Comparison of ENCODE assay signal across 11 cellular contexts in genomic region chr6:89840538-89840937, GRCh38. TPM values are rescaled to one million over a fixed set of nuclear protein-coding genes. Genes with fewer than 3 reads are reported as not detected.
A peak's percentile ranks its signal among the peaks of the same experiment; 100 is the strongest.
DNase-seq lines count a peak whose midpoint lies in the region; ATAC-seq and TF ChIP-seq lines count a peak whose summit lies in the region.
"Had no signal": no experiment of that assay in that cellular context is flagged by ENCODE, and none has a peak within 500 bp of the region (broad histone marks: within the 10 kb centered on the region; RNA-seq: fewer than 3 reads in every experiment).

No MANE protein-coding gene starts in this region.

- POLR2A ChIA-PET in CD4-positive, alpha-beta T cell (lab: Charles Lee), result interaction anchor here (1.8 kb wide), 1 partner anchor 11 kb away, joined by 14 read pairs; the partner anchor contains the start of gene CASP8AP2

- H3K9me3 ChIP-seq in CD4-positive, alpha-beta T cell (ENCODE audit: control insufficient read depth, low read length), result no peaks in the 10 kb centered on the region
- H3K9me3 ChIP-seq in H9 (ENCODE audit: control insufficient read depth, low read depth, low read length), result no peaks in the 10 kb centered on the region

- no peak overlapping the region for H4K5ac ChIP-seq in H9 (ENCODE audit: insufficient read length, low read depth, low read length)

- H3K79me1 ChIP-seq in H9 (ENCODE audit: insufficient read depth, low read depth, low read length, poor library complexity, severe bottlenecking), result peaks cover 4% of the 10 kb centered on the region

- WGBS in H9 (ENCODE audit: extremely low coverage, insufficient read length, low lambda C conversion rate), result no CpG with 5 or more reads among the region's 3 CpGs

- no peak for DNase-seq in CD4-positive, alpha-beta T cell
- DNase-seq in H9 (no peak), left kidney (ENCODE audit: low read depth, low spot score) (peak; percentile 56), COR-L47 (lab: John Stamatoyannopoulos, UW) (no peak), ureter (ENCODE audit: low spot score) (no peak), GM19238 (ENCODE audit: insufficient read length, low spot score) (no peak)
- DNase-seq in activated T-helper 2 cell treated with anti-CD3 and anti-CD28 coated beads, Interferon-gamma antibody, Interleukin-2, Interleukin-4, amounts not matched to agents 10 μg/mL and 5 μg/mL and 100 μg/mL, durations not matched to agents 14 hours and 24 hours and 36 hours (ENCODE audit: low spot score), result no peak
- DNase-seq: posterior cingulate gyrus had no signal

- peaks cover 63% of the 10 kb centered on the region for H3K4me1 Mint-ChIP-seq in CD4-positive, alpha-beta T cell (ENCODE audit: low read depth)
- peaks cover 5 to 10% of the 10 kb centered on the region in 2 experiments; a peak in 3 of 4 replicates for H3K4me1 Mint-ChIP-seq in H9
- H3K4me1 Mint-ChIP-seq in activated T-helper 2 cell treated with anti-CD3 and anti-CD28 coated beads, Interferon-gamma antibody, Interleukin-2, Interleukin-4, amounts not matched to agents 10 μg/mL and 5 μg/mL and 100 μg/mL, durations not matched to agents 14 hours and 24 hours and 36 hours (ENCODE audit: low read depth), result peaks cover 33% of the 10 kb centered on the region

- intact Hi-C loops in CD4-positive, alpha-beta T cell (cut with DNase I, micrococcal nuclease), result no loop called here
- intact Hi-C loops in activated T-helper 2 cell treated with anti-CD3 and anti-CD28 coated beads, Interferon-gamma antibody, Interleukin-2, Interleukin-4, amounts not matched to agents 10 μg/mL and 5 μg/mL and 100 μg/mL, durations not matched to agents 14 hours and 24 hours and 36 hours (cut with micrococcal nuclease), result no loop called here

- H3K36me3 Mint-ChIP-seq in CD4-positive, alpha-beta T cell (ENCODE audit: low read depth), result peaks cover 46% of the 10 kb centered on the region
- peaks cover 17 to 45% (median 42%) of the 10 kb centered on the region in 3 experiments for H3K36me3 Mint-ChIP-seq in H9 (ENCODE audit: insufficient read depth in 1 of 3, low read depth in 3 of 3)
- H3K36me3 Mint-ChIP-seq in activated T-helper 2 cell treated with anti-CD3 and anti-CD28 coated beads, Interferon-gamma antibody, Interleukin-2, Interleukin-4, amounts not matched to agents 10 μg/mL and 5 μg/mL and 100 μg/mL, durations not matched to agents 14 hours and 24 hours and 36 hours (ENCODE audit: low read depth), result peaks cover 39% of the 10 kb centered on the region

- no peak overlapping the region for H3K4ac ChIP-seq in H9 (ENCODE audit: low read depth, low read length)

- H2AK5ac ChIP-seq in H9 (ENCODE audit: insufficient read length, low read length), result no peak overlapping the region

- H2BK12ac ChIP-seq in H9 (ENCODE audit: insufficient read length, low read depth, low read length), result no peak overlapping the region

- peak overlapping the region; percentile 8 for H3K4me3 Mint-ChIP-seq in CD4-positive, alpha-beta T cell
- no peak overlapping the region for H3K4me3 Mint-ChIP-seq in H9
- H3K4me3 Mint-ChIP-seq in activated T-helper 2 cell treated with anti-CD3 and anti-CD28 coated beads, Interferon-gamma antibody, Interleukin-2, Interleukin-4, amounts not matched to agents 10 μg/mL and 5 μg/mL and 100 μg/mL, durations not matched to agents 14 hours and 24 hours and 36 hours (ENCODE audit: low read depth), result no peak overlapping the region
- H3K4me3 Mint-ChIP-seq: activated naive CD8-positive, alpha-beta T cell had no signal

- no peak overlapping the region for H2BK5ac ChIP-seq in H9 (ENCODE audit: insufficient read length, low read length)

- H2BK120ac ChIP-seq in H9 (ENCODE audit: low read depth, low read length, poor library complexity, severe bottlenecking), result no peak overlapping the region

- H3K27ac ChIP-seq in CD4-positive, alpha-beta T cell (ENCODE audit: low read depth, low read length), result no peak overlapping the region
- no peak overlapping the region for H3K27ac ChIP-seq in H9 (ENCODE audit: insufficient read length, low read depth, low read length)

- no peaks in the 10 kb centered on the region for H4K20me1 ChIP-seq in H9 (ENCODE audit: control insufficient read depth, insufficient read depth, insufficient read length)

- H3K27ac Mint-ChIP-seq in CD4-positive, alpha-beta T cell, result peak overlapping the region; percentile 5
- H3K27ac Mint-ChIP-seq in H9, result peak overlapping the region in 2 of 3 experiments; percentile 18 to 52; a peak in 1 of 7 replicates
- peak overlapping the region; percentile 5 for H3K27ac Mint-ChIP-seq in activated T-helper 2 cell treated with anti-CD3 and anti-CD28 coated beads, Interferon-gamma antibody, Interleukin-2, Interleukin-4, amounts not matched to agents 10 μg/mL and 5 μg/mL and 100 μg/mL, durations not matched to agents 14 hours and 24 hours and 36 hours
- H3K27ac Mint-ChIP-seq: activated naive CD8-positive, alpha-beta T cell had no signal

- H3K14ac ChIP-seq in H9 (ENCODE audit: insufficient read depth, low read length), result no peak overlapping the region

- no peaks in the 10 kb centered on the region for H3K27me3 Mint-ChIP-seq in CD4-positive, alpha-beta T cell
- no peaks in the 10 kb centered on the region for H3K27me3 Mint-ChIP-seq in H9 (ENCODE audit: low read depth)
- no peaks in the 10 kb centered on the region for H3K27me3 Mint-ChIP-seq in activated T-helper 2 cell treated with anti-CD3 and anti-CD28 coated beads, Interferon-gamma antibody, Interleukin-2, Interleukin-4, amounts not matched to agents 10 μg/mL and 5 μg/mL and 100 μg/mL, durations not matched to agents 14 hours and 24 hours and 36 hours (ENCODE audit: low read depth)
- H3K27me3 Mint-ChIP-seq: activated naive CD8-positive, alpha-beta T cell had no signal

- no peak overlapping the region for H3K56ac ChIP-seq in H9 (ENCODE audit: insufficient read length, low read depth, low read length)

- no peak overlapping the region for H3T11ph ChIP-seq in H9 (ENCODE audit: low read length)

- no peak overlapping the region for H3K9ac ChIP-seq in H9 (ENCODE audit: extremely low read depth, insufficient read length, low read length)

- H4K91ac ChIP-seq in H9 (ENCODE audit: insufficient read length, low read depth, low read length), result no peak overlapping the region

- H3K9me3 Mint-ChIP-seq in CD4-positive, alpha-beta T cell, result no peaks in the 10 kb centered on the region
- no peaks in the 10 kb centered on the region for H3K9me3 Mint-ChIP-seq in H9
- no peaks in the 10 kb centered on the region for H3K9me3 Mint-ChIP-seq in activated T-helper 2 cell treated with anti-CD3 and anti-CD28 coated beads, Interferon-gamma antibody, Interleukin-2, Interleukin-4, amounts not matched to agents 10 μg/mL and 5 μg/mL and 100 μg/mL, durations not matched to agents 14 hours and 24 hours and 36 hours

- H3K23me2 ChIP-seq in H9 (ENCODE audit: insufficient read length, low read depth, low read length, poor library complexity, severe bottlenecking), result no peaks in the 10 kb centered on the region

- H3K23ac ChIP-seq in H9 (ENCODE audit: insufficient read length, low read depth, low read length), result no peak overlapping the region

- no peak overlapping the region for H3K4me2 ChIP-seq in H9 (ENCODE audit: insufficient read depth, insufficient read length, low read length)

- H4K8ac ChIP-seq in H9 (replicated peaks; ENCODE audit: insufficient read length, low read depth, low read length), result no peak overlapping the region

- ATAC-seq in CD4-positive, alpha-beta T cell (ENCODE audit: poor library complexity), result no peak
- ATAC-seq in GM21786 (IDR thresholded peaks at IDR 0.05; ENCODE audit: unreplicated experiment), result no peak

- TF ChIP-seq CTCF in CD4-positive, alpha-beta T cell (IDR thresholded peaks at IDR 0.05), result no peak
- no peak for TF ChIP-seq CTCF in H9 (conservative IDR thresholded peaks at IDR 0.05)

- no peak overlapping the region for H3K18ac ChIP-seq in H9 (ENCODE audit: insufficient read length, low read depth, low read length)

- CTCF ChIA-PET in CD4-positive, alpha-beta T cell (lab: Charles Lee), result no interaction called here

- H3K4me1 ChIP-seq in H9 (ENCODE audit: insufficient read depth, low read length), result no peaks in the 10 kb centered on the region; the same call in 1 of the 2 replicates

- H3K27me3 ChIP-seq in CD4-positive, alpha-beta T cell (ENCODE audit: control insufficient read depth, insufficient read depth, low read length), result no peaks in the 10 kb centered on the region
- no peaks in the 10 kb centered on the region for H3K27me3 ChIP-seq in H9 (ENCODE audit: insufficient read depth, low read length)

- H2BK15ac ChIP-seq in H9 (ENCODE audit: low read depth, low read length), result no peak overlapping the region

- H2AFZ ChIP-seq in H9 (ENCODE audit: low read length), result no peak overlapping the region

- H2BK20ac ChIP-seq in H9 (ENCODE audit: low read depth, low read length, poor library complexity, severe bottlenecking), result no peak overlapping the region

- peaks cover 11% of the 10 kb centered on the region; the same call in 1 of the 2 replicates for H3K79me2 ChIP-seq in H9 (ENCODE audit: insufficient read depth, low read length)

RNA-seq across cellular contexts. Expression of gene CASP8AP2, which starts 10.9 kb away (rescaled TPM):
- total RNA-seq in CD4-positive, alpha-beta T cell, result 10 to 100 TPM; 17.3 to 20.0 TPM
- total RNA-seq in H9 (2021) (32.6 and 33.6 TPM in 2 replicates), ureter (23.3 TPM)
- 31.8 and 32.8 TPM in 2 replicates for total RNA-seq in activated T-helper 2 cell treated with anti-CD3 and anti-CD28 coated beads, Interferon-gamma antibody, Interleukin-2, Interleukin-4, amounts not matched to agents 10 μg/mL and 5 μg/mL and 100 μg/mL, durations not matched to agents 14 hours and 24 hours and 36 hours

RNA-seq across cellular contexts. Expression of gene MDN1, which starts 20.9 kb away (rescaled TPM):
- total RNA-seq in CD4-positive, alpha-beta T cell, result 10 to 100 TPM; 40.3 to 40.4 TPM
- total RNA-seq in H9 (2021) (110 and 117 TPM in 2 replicates), ureter (51.2 TPM)
- total RNA-seq in activated T-helper 2 cell treated with anti-CD3 and anti-CD28 coated beads, Interferon-gamma antibody, Interleukin-2, Interleukin-4, amounts not matched to agents 10 μg/mL and 5 μg/mL and 100 μg/mL, durations not matched to agents 14 hours and 24 hours and 36 hours, result 61.7 and 66.5 TPM in 2 replicates

RNA-seq across cellular contexts. Expression of gene GJA10, which starts 53.7 kb away (rescaled TPM):
- total RNA-seq in CD4-positive, alpha-beta T cell, result not detected
- total RNA-seq in H9 (2021), result not detected in 2 replicates
- total RNA-seq in activated T-helper 2 cell treated with anti-CD3 and anti-CD28 coated beads, Interferon-gamma antibody, Interleukin-2, Interleukin-4, amounts not matched to agents 10 μg/mL and 5 μg/mL and 100 μg/mL, durations not matched to agents 14 hours and 24 hours and 36 hours, result 0.11 and 0.32 TPM in 2 replicates
- total RNA-seq in ureter, result not detected
- total RNA-seq: temporal lobe had no signal
